11 cellular contexts compared by ENCODE assay signal in genomic region chr14:91175802-91176201, GRCh38.
"Had no signal": no experiment of that assay in that cellular context is flagged by ENCODE, and none has a peak within 500 bp of the region (broad histone marks: within the 10 kb centered on the region; RNA-seq: fewer than 3 reads in every experiment).

No MANE protein-coding gene starts in this region.

- DNase-seq: activated CD4-positive, alpha-beta T cell treated with anti-CD3 and anti-CD28 coated beads for 1 hour; colonic mucosa; esophagus squamous epithelium; foreskin fibroblast; glutamatergic neuron; left cardiac atrium; lower lobe of right lung; midbrain; retina; stimulated activated CD4-positive, alpha-beta T cell treated with anti-CD3 and anti-CD28 coated beads, Interleukin-4, amount 100 ng/mL, for 1 hour; stomach had no signal

- ATAC-seq: left cardiac atrium, lower lobe of right lung had no signal
